In the genomic region with DNA sequence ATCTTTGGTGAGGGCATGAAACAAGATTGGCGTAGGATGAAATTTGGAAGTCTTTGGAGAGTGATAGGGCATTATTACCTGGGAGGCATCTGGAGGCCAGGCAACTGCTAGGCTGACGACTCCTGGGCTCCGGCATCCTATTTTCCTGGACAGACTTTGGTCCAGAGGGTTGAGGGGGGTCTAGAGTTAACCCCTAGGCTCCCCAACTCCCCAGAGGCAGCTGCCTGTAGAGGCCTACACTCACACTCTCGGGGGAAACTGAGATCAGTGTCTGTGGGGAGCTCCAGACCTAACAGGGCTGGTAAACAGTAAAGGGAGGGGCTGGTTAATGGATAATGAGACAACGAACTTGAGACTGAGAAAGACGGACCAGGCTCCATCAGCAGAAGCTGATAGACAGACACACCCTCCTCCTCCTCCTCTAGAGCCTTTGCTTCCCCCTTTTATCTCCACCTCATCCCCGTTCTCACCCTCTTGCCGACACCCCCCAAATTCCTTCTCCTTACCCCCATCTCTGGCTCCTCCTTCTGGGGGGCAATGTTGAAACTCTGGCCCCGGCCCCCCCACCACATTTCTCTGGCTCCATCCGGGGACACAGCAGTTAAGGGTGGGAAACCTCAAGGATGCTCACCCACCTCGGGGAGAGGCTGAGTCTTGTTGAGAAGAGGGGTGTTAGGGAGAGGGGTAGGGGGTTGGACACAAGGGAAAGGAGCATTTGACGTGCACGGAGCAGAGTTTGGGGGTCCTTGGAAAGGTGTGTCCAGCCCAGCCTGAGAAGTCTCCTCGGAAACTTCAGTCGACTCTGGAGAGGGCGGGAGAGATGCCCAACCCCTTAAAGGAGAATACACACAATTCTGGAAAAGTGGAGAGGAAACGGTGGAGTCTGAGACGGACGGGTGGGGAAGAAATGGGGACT, we compare ENCODE assay signal across 9 cellular contexts. TPM values are rescaled to one million over a fixed set of nuclear protein-coding genes. Genes with fewer than 3 reads are reported as not detected.
A peak's percentile ranks its signal among the peaks of the same experiment; 100 is the strongest.
DNase-seq lines count a peak whose midpoint lies in the region; ATAC-seq, FAIRE-seq and TF ChIP-seq lines count a peak whose summit lies in the region.
"Had no signal": no experiment of that assay in that cellular context is flagged by ENCODE, and none has a peak within 500 bp of the region (broad histone marks: within the 10 kb centered on the region; RNA-seq: fewer than 3 reads in every experiment).

A gene with protein sequence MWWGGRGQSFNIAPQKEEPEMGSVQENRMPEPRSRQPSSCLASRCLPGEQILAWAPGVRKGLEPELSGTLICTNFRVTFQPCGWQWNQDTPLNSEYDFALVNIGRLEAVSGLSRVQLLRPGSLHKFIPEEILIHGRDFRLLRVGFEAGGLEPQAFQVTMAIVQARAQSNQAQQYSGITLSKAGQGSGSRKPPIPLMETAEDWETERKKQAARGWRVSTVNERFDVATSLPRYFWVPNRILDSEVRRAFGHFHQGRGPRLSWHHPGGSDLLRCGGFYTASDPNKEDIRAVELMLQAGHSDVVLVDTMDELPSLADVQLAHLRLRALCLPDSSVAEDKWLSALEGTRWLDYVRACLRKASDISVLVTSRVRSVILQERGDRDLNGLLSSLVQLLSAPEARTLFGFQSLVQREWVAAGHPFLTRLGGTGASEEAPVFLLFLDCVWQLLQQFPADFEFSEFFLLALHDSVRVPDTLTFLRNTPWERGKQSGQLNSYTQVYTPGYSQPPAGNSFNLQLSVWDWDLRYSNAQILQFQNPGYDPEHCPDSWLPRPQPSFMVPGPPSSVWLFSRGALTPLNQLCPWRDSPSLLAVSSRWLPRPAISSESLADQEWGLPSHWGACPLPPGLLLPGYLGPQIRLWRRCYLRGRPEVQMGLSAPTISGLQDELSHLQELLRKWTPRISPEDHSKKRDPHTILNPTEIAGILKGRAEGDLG (minus strand): TSS at position 804 of the 916 bp plus-strand sequence. CDS start 232 bp downstream, at position 572.

- H3K27ac Mint-ChIP-seq in CD8-positive, alpha-beta T cell, result no peak within 1 kb of the TSS
- H3K27ac Mint-ChIP-seq: memory B cell had no signal

- intact Hi-C loops in thyroid gland (cut with DNase I), result no loop called here
- intact Hi-C loops in CD8-positive, alpha-beta T cell (cut with DNase I, micrococcal nuclease), result no loop called here

- H4K20me1 ChIP-seq in BLaER1 treated with 17β-estradiol and CSF1 and Interleukin-3, amounts not matched to agents 10 nM and 100 nM, result no peaks in the 10 kb centered on the region
- no peaks in the 10 kb centered on the region for H4K20me1 ChIP-seq in Karpas-422 (ENCODE audit: insufficient read depth, low read depth, low read length)

- no peaks in the 10 kb centered on the region for H3K36me3 Mint-ChIP-seq in CD8-positive, alpha-beta T cell
- H3K36me3 Mint-ChIP-seq: memory B cell had no signal

- H3K9me3 ChIP-seq in BLaER1 treated with 17β-estradiol and CSF1 and Interleukin-3, amounts not matched to agents 10 nM and 100 nM (replicated peaks in 1 of 11), result no peaks in the 10 kb centered on the region
- H3K9me3 ChIP-seq in Karpas-422 (ENCODE audit: low read length) (no peaks in the 10 kb centered on the region), thyroid gland (no peaks in the 10 kb centered on the region)
- H3K9me3 ChIP-seq in CD8-positive, alpha-beta T cell (ENCODE audit: low read length), result no peaks in the 10 kb centered on the region

- no peak for ATAC-seq in GM18858 (IDR thresholded peaks at IDR 0.05; ENCODE audit: unreplicated experiment)
- ATAC-seq in omental fat pad (ENCODE audit: low FRiP score), result no peak
- ATAC-seq in CD8-positive, alpha-beta T cell, result no peak

- WGBS in thyroid gland, 2 donors, result 20 to 22% methylated on average over 19 of the region's 19 CpGs

- H3K79me2 ChIP-seq in Karpas-422 (ENCODE audit: low read length), result no peaks in the 10 kb centered on the region

- H3K27ac ChIP-seq in BLaER1 treated with 17β-estradiol and CSF1 and Interleukin-3, amounts not matched to agents 10 nM and 100 nM, result peak within 1 kb of the TSS in 1 of 11 experiments; percentile 20; a peak in 1 of 22 replicates
- H3K27ac ChIP-seq in Karpas-422 (ENCODE audit: low read length) (no peak within 1 kb of the TSS), thyroid gland (no peak within 1 kb of the TSS)
- H3K27ac ChIP-seq in CD8-positive, alpha-beta T cell (ENCODE audit: low read depth, low read length), result no peak within 1 kb of the TSS

- no peak within 1 kb of the TSS for H2AFZ ChIP-seq in Karpas-422 (ENCODE audit: low read length)

- no peak within 1 kb of the TSS for H3K4me3 ChIP-seq in BLaER1 treated with 17β-estradiol and CSF1 and Interleukin-3, amounts not matched to agents 10 nM and 100 nM
- H3K4me3 ChIP-seq in Karpas-422 (ENCODE audit: low read length) (no peak within 1 kb of the TSS), bronchial epithelial cell (ENCODE audit: low read depth, low read length) (peak within 1 kb of the TSS; percentile 55), thyroid gland (replicated peaks in 1 of 3) (peak within 1 kb of the TSS in 2 of 3 donors; percentile 20 to 32)
- no peak within 1 kb of the TSS for H3K4me3 ChIP-seq in CD8-positive, alpha-beta T cell (ENCODE audit: low read depth, low read length)

- H3K4me2 ChIP-seq in BLaER1 treated with 17β-estradiol and CSF1 and Interleukin-3, amounts not matched to agents 10 nM and 100 nM, result peak within 1 kb of the TSS in 8 of 11 experiments; percentile 5 to 74 (median 62); a peak in 11 of 22 replicates
- H3K4me2 ChIP-seq in Karpas-422 (ENCODE audit: low read depth, low read length, poor library complexity, severe bottlenecking), result peak within 1 kb of the TSS; percentile 11

- H3K27me3 ChIP-seq in BLaER1 treated with 17β-estradiol and CSF1 and Interleukin-3, amounts not matched to agents 10 nM and 100 nM, result no peaks in the 10 kb centered on the region
- no peaks in the 10 kb centered on the region for H3K27me3 ChIP-seq in Karpas-422 (ENCODE audit: low read length)
- no peaks in the 10 kb centered on the region for H3K27me3 ChIP-seq in bronchial epithelial cell (ENCODE audit: control insufficient read depth, insufficient read depth, low read length)
- H3K27me3 ChIP-seq in thyroid gland, result no peaks in the 10 kb centered on the region
- H3K27me3 ChIP-seq in CD8-positive, alpha-beta T cell (ENCODE audit: insufficient read depth, low read length), result no peaks in the 10 kb centered on the region

- peaks cover 4% of the 10 kb centered on the region for H3K27me3 Mint-ChIP-seq in CD8-positive, alpha-beta T cell (ENCODE audit: low read depth)

- no peaks in the 10 kb centered on the region for H3K36me3 ChIP-seq in BLaER1 treated with 17β-estradiol and CSF1 and Interleukin-3, amounts not matched to agents 10 nM and 100 nM
- H3K36me3 ChIP-seq in Karpas-422 (ENCODE audit: insufficient read depth, low read length), result no peaks in the 10 kb centered on the region
- H3K36me3 ChIP-seq in bronchial epithelial cell (ENCODE audit: control insufficient read depth, insufficient read depth, low read length), result no peaks in the 10 kb centered on the region
- H3K36me3 ChIP-seq in thyroid gland, result no peaks in the 10 kb centered on the region
- no peaks in the 10 kb centered on the region for H3K36me3 ChIP-seq in CD8-positive, alpha-beta T cell (ENCODE audit: insufficient read depth, low read length)

- H3K9me2 ChIP-seq in Karpas-422 (replicated peaks; ENCODE audit: insufficient read depth, low read length), result no peaks in the 10 kb centered on the region

- no peaks in the 10 kb centered on the region for H3K9me3 Mint-ChIP-seq in CD8-positive, alpha-beta T cell
- H3K9me3 Mint-ChIP-seq: memory B cell had no signal

- no peak within 1 kb of the TSS for H3K4me3 Mint-ChIP-seq in CD8-positive, alpha-beta T cell
- H3K4me3 Mint-ChIP-seq: memory B cell had no signal

- DNase-seq in Karpas-422 (no peak), bronchial epithelial cell (ENCODE audit: low read depth) (peak; percentile 33), left kidney (ENCODE audit: low read depth, low spot score) (peak; percentile 77), thyroid gland (peak; percentile 37 to 42), omental fat pad (ENCODE audit: low spot score) (no peak)
- DNase-seq in CD8-positive, alpha-beta T cell, result no peak

- peaks cover 13% of the 10 kb centered on the region for H3K4me1 Mint-ChIP-seq in CD8-positive, alpha-beta T cell (ENCODE audit: low read depth)

- CTCF ChIA-PET in CD8-positive, alpha-beta T cell (lab: Charles Lee), result no interaction called here

- no peak within 1 kb of the TSS for H3K9ac ChIP-seq in BLaER1 treated with 17β-estradiol and CSF1 and Interleukin-3, amounts not matched to agents 10 nM and 100 nM
- H3K9ac ChIP-seq in Karpas-422 (ENCODE audit: low read length), result no peak within 1 kb of the TSS

- peaks cover 0 to 86% (median 27%) of the 10 kb centered on the region in 10 experiments; a peak in 15 of 20 replicates for H3K4me1 ChIP-seq in BLaER1 treated with 17β-estradiol and CSF1 and Interleukin-3, amounts not matched to agents 10 nM and 100 nM
- peaks cover 14% of the 10 kb centered on the region for H3K4me1 ChIP-seq in Karpas-422 (ENCODE audit: low read length)
- peaks cover 13 to 27% of the 10 kb centered on the region in 2 donors for H3K4me1 ChIP-seq in thyroid gland
- peaks cover 5% of the 10 kb centered on the region for H3K4me1 ChIP-seq in CD8-positive, alpha-beta T cell (ENCODE audit: insufficient read depth, low read length)

- TF ChIP-seq POLR2A in thyroid gland (IDR thresholded peaks at IDR 0.05), result no peak

- no peak for FAIRE-seq in bronchial epithelial cell (lab: Jason Lieb, UNC)

- POLR2A ChIA-PET in CD8-positive, alpha-beta T cell (lab: Charles Lee), result no interaction called here

- TF ChIP-seq CTCF in bronchial epithelial cell (IDR thresholded peaks at IDR 0.05; ENCODE audit: insufficient read depth, low read length, severe bottlenecking) (no peak), thyroid gland (IDR thresholded peaks at IDR 0.05) (no peak), omental fat pad (IDR thresholded peaks at IDR 0.05) (no peak)
- no peak for TF ChIP-seq CTCF in CD8-positive, alpha-beta T cell (IDR thresholded peaks at IDR 0.05)

RNA-seq across cellular contexts. Expression of the gene that starts here (rescaled TPM):
- not detected in 2 replicates for total RNA-seq in Karpas-422 (2014; rRNA removed; shearing (Covaris generic); ENCODE audit: low replicate concordance)
- total RNA-seq in bronchial epithelial cell (1.1 and 2.0 TPM in 2 replicates), thyroid gland (1 to 10 TPM; 2.0 to 8.6 (median 5.6) TPM), omental fat pad (1 to 10 TPM; 3.2 to 4.8 (median 4.5) TPM)
- total RNA-seq in CD8-positive, alpha-beta T cell, result under 1 TPM in 1 of 2 experiments, not detected in 1; 0.14 TPM

Comparison
In these comparisons a context has a peak if more than half of its experiments do, and no peak if none do; other contexts are left out.
1. H3K4me3 ChIP-seq: peak in bronchial epithelial cell (single experiment) and thyroid gland (2 of 3); none in BLaER1 treated with 17β-estradiol and CSF1 and Interleukin-3, amounts not matched to agents 10 nM and 100 nM (0 of 10), Karpas-422 (single experiment) and CD8-positive, alpha-beta T cell (single experiment).
2. DNase-seq: peak in bronchial epithelial cell (single experiment), left kidney (single experiment) and thyroid gland (2 of 2); none in Karpas-422 (single experiment), omental fat pad (single experiment) and CD8-positive, alpha-beta T cell (0 of 7).